Comparison of ENCODE assay signal across 8 cellular contexts in the genomic region with DNA sequence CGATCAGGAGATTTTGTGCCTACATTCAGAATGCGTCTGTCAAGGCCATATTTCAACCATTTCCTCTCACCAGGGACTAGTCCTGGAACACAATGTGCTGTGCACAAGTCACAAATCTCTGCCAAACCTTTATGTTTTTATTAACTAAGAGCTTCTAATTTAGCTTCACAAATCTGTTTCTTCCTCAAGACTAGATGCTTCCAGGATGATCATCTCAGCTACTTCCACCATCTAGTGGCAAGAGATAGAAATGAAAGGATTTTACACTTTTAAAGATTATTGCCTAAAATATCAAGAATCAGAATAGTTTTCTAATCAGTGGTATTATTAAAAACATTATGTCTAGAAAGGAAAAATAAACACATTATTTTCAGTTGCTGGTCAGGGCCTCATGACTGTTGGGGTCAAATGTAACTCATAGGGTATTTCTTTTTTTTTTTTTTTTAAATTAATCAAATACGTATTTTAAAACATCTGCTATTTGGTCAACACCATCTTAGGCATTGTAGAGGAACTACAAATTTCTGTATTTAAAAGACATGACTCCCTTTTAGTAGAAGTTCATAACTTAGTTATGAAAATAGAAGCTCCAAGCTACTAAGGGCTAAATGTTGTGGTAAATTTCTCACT.
DNase-seq lines count a peak whose midpoint lies in the region; ATAC-seq and TF ChIP-seq lines count a peak whose summit lies in the region.

No MANE protein-coding gene starts in this region.

- WGBS in body of pancreas, 2 donors, result 25 to 30% methylated on average over 3 of the region's 3 CpGs

- H3K4me1 ChIP-seq in Caco-2, result no peaks in the 10 kb centered on the region
- no peaks in the 10 kb centered on the region for H3K4me1 ChIP-seq in body of pancreas

- H3K9me3 ChIP-seq in Caco-2, result no peaks in the 10 kb centered on the region
- H3K9me3 ChIP-seq in body of pancreas, result no peaks in the 10 kb centered on the region

- H3K27ac ChIP-seq in body of pancreas, result no peak overlapping the region

- no peaks in the 10 kb centered on the region for H3K36me3 Mint-ChIP-seq in Caco-2 (ENCODE audit: insufficient read depth, unreplicated experiment)

- ATAC-seq in body of pancreas, result peak; percentile 15
- ATAC-seq in GM18907 (IDR thresholded peaks at IDR 0.05; ENCODE audit: unreplicated experiment), result no peak
- no peak for ATAC-seq in GM21423 (IDR thresholded peaks at IDR 0.05; ENCODE audit: unreplicated experiment)

- no peaks in the 10 kb centered on the region for H3K9me3 Mint-ChIP-seq in Caco-2 (ENCODE audit: unreplicated experiment)

- CTCF ChIA-PET in Caco-2 (lab: Charles Lee), result interaction anchor here (0.6 to 1.9 kb wide), 10 partner anchors 25 to 1329 kb away, joined by 3 to 18 read pairs (median 4); no protein-coding TSS in a partner anchor

- no peak for DNase-seq in Caco-2
- peak; percentile 42 to 44 for DNase-seq in Kasumi-1 (lab: John Stamatoyannopoulos, UW)
- DNase-seq in body of pancreas, result no peak
- DNase-seq in medulla oblongata (ENCODE audit: extremely low spot score), result peak; percentile 64
- no peak for DNase-seq in CD1c-positive myeloid dendritic cell (ENCODE audit: extremely low spot score)
- no peak for DNase-seq in GM19240 (ENCODE audit: insufficient read length, low spot score)

- TF ChIP-seq POLR2A in body of pancreas (IDR thresholded peaks at IDR 0.05), result no peak

- POLR2A ChIA-PET in Caco-2 (lab: Charles Lee), result no interaction called here

- no TSS peak for BruUV-seq in Caco-2 (replicated peaks; lab: Mats Ljungman, UMichigan)

- H3K4me3 ChIP-seq in Caco-2 (ENCODE audit: low read depth, low read length) (no peak overlapping the region), body of pancreas (no peak overlapping the region)

- peaks cover 13% of the 10 kb centered on the region for H3K27me3 Mint-ChIP-seq in Caco-2 (ENCODE audit: insufficient read depth, unreplicated experiment)

- H3K4me1 Mint-ChIP-seq in Caco-2 (ENCODE audit: low read depth, unreplicated experiment), result no peaks in the 10 kb centered on the region

- H3K27me3 ChIP-seq in Caco-2 (replicated peaks; ENCODE audit: control insufficient read depth, insufficient read depth, low read length) (no peaks in the 10 kb centered on the region; the same call in 1 of the 2 replicates), body of pancreas (no peaks in the 10 kb centered on the region)

- peak; percentile 74 to 78 for TF ChIP-seq CTCF in Caco-2 (IDR thresholded peaks at IDR 0.05; ENCODE audit: insufficient read depth in 1 of 2, low read depth in 1 of 2, low read length in 1 of 2, severe bottlenecking in 1 of 2, unreplicated experiment in 1 of 2)
- TF ChIP-seq CTCF in body of pancreas (IDR thresholded peaks at IDR 0.05), result peak; percentile 14 to 58 (median 44)

- intact Hi-C loops in Caco-2 (cut with micrococcal nuclease; ENCODE audit: unreplicated experiment), result loop anchor here (1.0 to 5.0 kb wide), 5 partner anchors 87 to 696 kb away; no protein-coding TSS in a partner anchor
- intact Hi-C loops in body of pancreas (cut with DNase I), result no loop called here

- no peak overlapping the region for H3K27ac Mint-ChIP-seq in Caco-2 (ENCODE audit: unreplicated experiment)

- H3K36me3 ChIP-seq in Caco-2 (ENCODE audit: control insufficient read depth, insufficient read depth, low read length), result no peaks in the 10 kb centered on the region
- no peaks in the 10 kb centered on the region for H3K36me3 ChIP-seq in body of pancreas (replicated peaks in 1 of 2; ENCODE audit: insufficient read depth in 1 of 2, low read depth in 2 of 2)

- no peak overlapping the region for H3K4me3 Mint-ChIP-seq in Caco-2 (ENCODE audit: unreplicated experiment)

Comparison
In these comparisons a context has a peak if more than half of its experiments do, and no peak if none do; other contexts are left out.
1. DNase-seq: peak in Kasumi-1 (2 of 2) and medulla oblongata (single experiment); none in Caco-2 (0 of 2), body of pancreas (0 of 4), CD1c-positive myeloid dendritic cell (single experiment) and GM19240 (single experiment).